In genomic region chr6:135066806-135067205, GRCh38 we compare ENCODE assay signal across 25 cellular contexts. TPM values are rescaled to one million over a fixed set of nuclear protein-coding genes. Genes with fewer than 3 reads are reported as not detected.
A peak's percentile ranks its signal among the peaks of the same experiment; 100 is the strongest.
DNase-seq lines count a peak whose midpoint lies in the region; ATAC-seq and TF ChIP-seq lines count a peak whose summit lies in the region.
"Had no signal": no experiment of that assay in that cellular context is flagged by ENCODE, and none has a peak within 500 bp of the region (broad histone marks: within the 10 kb centered on the region; RNA-seq: fewer than 3 reads in every experiment).

No MANE protein-coding gene starts in this region.

- no peak overlapping the region for H2BK120ac ChIP-seq in mesendoderm (ENCODE audit: low read depth, low read length)

- no peaks in the 10 kb centered on the region for H4K20me1 ChIP-seq in BLaER1 treated with 17β-estradiol and CSF1 and Interleukin-3, amounts not matched to agents 10 nM and 100 nM
- no peaks in the 10 kb centered on the region for H4K20me1 ChIP-seq in PC-3 (ENCODE audit: low read length)

- H3K18ac ChIP-seq in mesendoderm (ENCODE audit: low read length): no peak overlapping the region

- intact Hi-C loops in PC-3 (cut with micrococcal nuclease): loop anchor here (10.0 kb wide), 1 partner anchor 358 kb away; no protein-coding TSS in a partner anchor

- no peak overlapping the region for H3K9ac ChIP-seq in BLaER1 treated with 17β-estradiol and CSF1 and Interleukin-3, amounts not matched to agents 10 nM and 100 nM
- H3K9ac ChIP-seq in PC-3 (ENCODE audit: low read length) (no peak overlapping the region), mesendoderm (ENCODE audit: low read length) (no peak overlapping the region)

- H2AK5ac ChIP-seq in mesendoderm (ENCODE audit: low read length): no peak overlapping the region

- no peak for ATAC-seq in PC-3
- no peak for ATAC-seq in GM21528 (IDR thresholded peaks at IDR 0.05; ENCODE audit: low FRiP score, unreplicated experiment)
- ATAC-seq: A549, gastroesophageal sphincter, left ventricle myocardium superior, right cardiac atrium had no signal

- POLR2A ChIA-PET in PC-3 (lab: Charles Lee; ENCODE audit: unreplicated experiment): no interaction called here

- H4K5ac ChIP-seq in mesendoderm (ENCODE audit: low read length): no peak overlapping the region

- no peaks in the 10 kb centered on the region for H3K27me3 ChIP-seq in BLaER1 treated with 17β-estradiol and CSF1 and Interleukin-3, amounts not matched to agents 10 nM and 100 nM
- H3K27me3 ChIP-seq in PC-3 (ENCODE audit: low read length) (no peaks in the 10 kb centered on the region), mesendoderm (ENCODE audit: insufficient read depth, low read length, poor library complexity) (no peaks in the 10 kb centered on the region)
- H3K27me3 ChIP-seq: BE2C, gastroesophageal sphincter had no signal

- no TSS peak for BruUV-seq in PC-3 (replicated peaks; lab: Mats Ljungman, UMichigan)

- peak overlapping the region in 7 of 11 experiments; percentile 8 to 71 (median 59); a peak in 15 of 22 replicates for H3K27ac ChIP-seq in BLaER1 treated with 17β-estradiol and CSF1 and Interleukin-3, amounts not matched to agents 10 nM and 100 nM
- peak overlapping the region; percentile 21; the same call in 1 of the 2 replicates for H3K27ac ChIP-seq in PC-3 (ENCODE audit: low read length)
- H3K27ac ChIP-seq in mesendoderm (ENCODE audit: low read depth, low read length): no peak overlapping the region
- H3K27ac ChIP-seq: A549, gastroesophageal sphincter had no signal

- H4K8ac ChIP-seq in mesendoderm (ENCODE audit: low read depth, low read length): no peak overlapping the region

- H3K79me1 ChIP-seq in mesendoderm (ENCODE audit: low read length): no peaks in the 10 kb centered on the region

- H3K4me3 ChIP-seq in BLaER1 treated with 17β-estradiol and CSF1 and Interleukin-3, amounts not matched to agents 10 nM and 100 nM: no peak overlapping the region
- H3K4me3 ChIP-seq in PC-3 (ENCODE audit: low read length) (no peak overlapping the region), mesendoderm (ENCODE audit: low read length) (no peak overlapping the region)
- H3K4me3 ChIP-seq: A549, gastroesophageal sphincter had no signal

- H3K4ac ChIP-seq in mesendoderm (ENCODE audit: low read depth, low read length): no peak overlapping the region

- WGBS in mesendoderm (ENCODE audit: extremely low coverage, insufficient coverage, low lambda C conversion rate): no CpG with 5 or more reads among the region's 3 CpGs

- H3K9me3 ChIP-seq in BLaER1 treated with 17β-estradiol and CSF1 and Interleukin-3, amounts not matched to agents 10 nM and 100 nM (replicated peaks in 1 of 11): peaks cover 0 to 17% (median 10%) of the 10 kb centered on the region in 11 experiments; a peak in 16 of 22 replicates
- no peaks in the 10 kb centered on the region for H3K9me3 ChIP-seq in PC-3 (ENCODE audit: low read length)
- H3K9me3 ChIP-seq: A549, BE2C, gastroesophageal sphincter had no signal

- peak overlapping the region in 9 of 11 experiments; percentile 10 to 68 (median 48); a peak in 13 of 22 replicates for H3K4me2 ChIP-seq in BLaER1 treated with 17β-estradiol and CSF1 and Interleukin-3, amounts not matched to agents 10 nM and 100 nM
- H3K4me2 ChIP-seq in PC-3 (ENCODE audit: low read length) (peak overlapping the region; percentile 13; the same call in 1 of the 2 replicates), mesendoderm (ENCODE audit: low read length) (no peak overlapping the region)
- H3K4me2 ChIP-seq: A549 had no signal

- no peak overlapping the region for H2BK5ac ChIP-seq in mesendoderm (ENCODE audit: low read length)

- H2BK15ac ChIP-seq in mesendoderm (replicated peaks; ENCODE audit: low read depth): no peak overlapping the region

- H3K79me2 ChIP-seq in PC-3 (ENCODE audit: low read length): no peaks in the 10 kb centered on the region
- H3K79me2 ChIP-seq in mesendoderm (ENCODE audit: control insufficient read depth, insufficient read depth, low read length): no peaks in the 10 kb centered on the region

- CTCF ChIA-PET in PC-3 (lab: Charles Lee): no interaction called here

- H3K56ac ChIP-seq in mesendoderm (ENCODE audit: low read length): no peak overlapping the region

- no peak for TF ChIP-seq CTCF in PC-3 (conservative IDR thresholded peaks at IDR 0.05; ENCODE audit: low read depth, low read length)

- DNase-seq in activated CD4-positive, alpha-beta T cell treated with anti-CD3 and anti-CD28 coated beads, Interleukin-2, amount 50 U/mL, for 48 hours: peak; percentile 21 to 32
- DNase-seq in activated CD4-positive, alpha-beta T cell treated with anti-CD3 and anti-CD28 coated beads, Interleukin-2, amount 50 U/mL, for 1 hour: no peak
- no peak for DNase-seq in PC-3
- DNase-seq in mesendoderm: peak; percentile 3
- DNase-seq in UCSD-AML1 (lab: John Stamatoyannopoulos, UW; ENCODE audit: unreplicated experiment): no peak
- DNase-seq in HuH-7 (ENCODE audit: low spot score): no peak
- DNase-seq: activated CD4-positive, alpha-beta T cell treated with anti-CD3 and anti-CD28 coated beads for 4 hours; activated gamma-delta T cell; aorta; BE2C; cortex of kidney; H7; islet precursor cell; Kasumi-1; left ventricle myocardium superior; midbrain; NCI-H1092; NCI-H187; NCI-H526 treated with DMSO at 0.1 percent for 48 hours; right cardiac atrium; substantia nigra had no signal

- no peak overlapping the region for H2AFZ ChIP-seq in PC-3 (ENCODE audit: low read length)

- no peak overlapping the region for H3K23ac ChIP-seq in mesendoderm (ENCODE audit: low read length)

- H3K4me1 ChIP-seq in BLaER1 treated with 17β-estradiol and CSF1 and Interleukin-3, amounts not matched to agents 10 nM and 100 nM: peaks cover 3 to 24% (median 16%) of the 10 kb centered on the region in 10 experiments; a peak in 17 of 20 replicates
- H3K4me1 ChIP-seq in PC-3 (ENCODE audit: insufficient read depth, low read length): peaks cover 14% of the 10 kb centered on the region; the same call in 1 of the 2 replicates
- peaks cover 8% of the 10 kb centered on the region for H3K4me1 ChIP-seq in mesendoderm (ENCODE audit: control insufficient read depth, low read depth, low read length)
- H3K4me1 ChIP-seq: A549, BE2C, gastroesophageal sphincter had no signal

- H3K36me3 ChIP-seq in BLaER1 treated with 17β-estradiol and CSF1 and Interleukin-3, amounts not matched to agents 10 nM and 100 nM: no peaks in the 10 kb centered on the region
- H3K36me3 ChIP-seq in PC-3 (ENCODE audit: low read depth, low read length) (no peaks in the 10 kb centered on the region), mesendoderm (ENCODE audit: control insufficient read depth, insufficient read depth, low read length) (no peaks in the 10 kb centered on the region)
- H3K36me3 ChIP-seq: BE2C, gastroesophageal sphincter had no signal

- no peaks in the 10 kb centered on the region for H3K9me2 ChIP-seq in PC-3 (replicated peaks; ENCODE audit: low read length)

- no peaks in the 10 kb centered on the region for H3F3A ChIP-seq in PC-3 (ENCODE audit: low read length, unreplicated experiment)

RNA-seq across cellular contexts. Expression of gene HBS1L, which starts 12.2 kb away (rescaled TPM):
- total RNA-seq in PC-3 (2014; rRNA removed): 44.9 and 53.2 TPM in 2 replicates
- polyA plus RNA-seq in mesendoderm (2013, experiment 1 of 2): 63.5 TPM
- 59.1 TPM for polyA plus RNA-seq in mesendoderm (2013, experiment 2 of 2)

Comparison
In these comparisons a context has a peak if more than half of its experiments do, and no peak if none do; other contexts are left out.
1. DNase-seq: peak in activated CD4-positive, alpha-beta T cell treated with anti-CD3 and anti-CD28 coated beads, Interleukin-2, amount 50 U/mL, for 48 hours (2 of 2) and mesendoderm (single experiment); none in activated CD4-positive, alpha-beta T cell treated with anti-CD3 and anti-CD28 coated beads, Interleukin-2, amount 50 U/mL, for 1 hour (single experiment), PC-3 (single experiment), UCSD-AML1 (single experiment) and HuH-7 (single experiment).